Comparison of ENCODE assay signal across 14 cellular contexts in the genomic region with DNA sequence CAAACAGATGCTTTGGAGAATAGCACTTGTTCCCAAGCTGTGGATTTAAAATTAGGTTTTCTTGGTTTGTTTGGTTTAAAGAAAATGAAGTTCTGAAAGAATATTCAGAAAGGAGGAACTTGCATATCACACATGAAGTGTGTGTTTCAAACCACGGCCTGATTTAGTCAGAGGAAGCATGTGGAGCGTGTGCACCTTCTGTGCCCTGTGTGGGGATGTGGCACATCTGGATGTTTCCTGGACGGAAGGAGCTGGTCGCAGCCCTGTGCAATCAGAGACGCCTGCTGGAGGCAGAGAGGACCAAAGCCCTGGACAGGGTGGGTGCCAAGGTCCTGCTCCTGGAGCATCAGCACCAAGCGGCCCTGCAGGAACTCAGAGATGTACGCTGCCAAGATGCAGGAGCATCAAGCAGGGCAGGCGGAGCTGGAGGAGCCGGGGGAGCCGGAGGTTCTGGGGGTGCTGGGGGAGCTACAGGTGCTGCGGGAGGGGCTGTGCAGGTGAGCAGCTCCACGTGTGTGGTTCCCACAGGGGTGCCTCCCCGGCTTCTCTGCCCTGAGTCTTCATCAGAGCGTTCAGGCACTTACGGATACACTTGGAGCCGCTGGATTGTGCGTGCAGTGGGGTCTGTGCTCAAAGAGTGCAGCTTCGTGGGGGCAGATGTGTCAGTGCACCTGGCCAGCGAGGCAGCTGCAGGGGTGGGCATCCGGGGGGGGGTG. TPM values are rescaled to one million over a fixed set of nuclear protein-coding genes. Genes with fewer than 3 reads are reported as not detected.
A peak's percentile ranks its signal among the peaks of the same experiment; 100 is the strongest.
DNase-seq lines count a peak whose midpoint lies in the region; ATAC-seq lines count a peak whose summit lies in the region.
"Had no signal": no experiment of that assay in that cellular context is flagged by ENCODE, and none has a peak within 500 bp of the region (broad histone marks: within the 10 kb centered on the region; RNA-seq: fewer than 3 reads in every experiment).

No MANE protein-coding gene starts in this region.

- no peaks in the 10 kb centered on the region for H3K9me3 Mint-ChIP-seq in activated T-cell treated with anti-CD3 and anti-CD28 coated beads, Interleukin-2, amount 50 U/mL, for 24 hours
- H3K9me3 Mint-ChIP-seq in activated T-helper 2 cell treated with anti-CD3 and anti-CD28 coated beads, Interferon-gamma antibody, Interleukin-2, Interleukin-4, amounts not matched to agents 10 μg/mL and 5 μg/mL and 100 μg/mL, durations not matched to agents 14 hours and 24 hours and 36 hours = no peaks in the 10 kb centered on the region

- no peak for DNase-seq in activated T-cell treated with anti-CD3 and anti-CD28 coated beads, Interleukin-2, amount 50 U/mL, for 24 hours
- DNase-seq in activated T-cell treated with anti-CD3 and anti-CD28 coated beads, Interleukin-2, amount 50 U/mL, for 48 hours = no peak
- DNase-seq in Kasumi-1 (lab: John Stamatoyannopoulos, UW) (peak; percentile 88 to 90), Ammon's horn (ENCODE audit: low spot score) (no peak), EL (no peak)
- DNase-seq in activated T-helper 2 cell treated with anti-CD3 and anti-CD28 coated beads, Interferon-gamma antibody, Interleukin-2, Interleukin-4, amounts not matched to agents 10 μg/mL and 5 μg/mL and 100 μg/mL, durations not matched to agents 14 hours and 24 hours and 36 hours (ENCODE audit: low spot score) = no peak
- DNase-seq: Karpas-422, left colon, spleen, upper lobe of left lung had no signal

- H3K4me1 Mint-ChIP-seq in activated T-cell treated with anti-CD3 and anti-CD28 coated beads, Interleukin-2, amount 50 U/mL, for 24 hours (ENCODE audit: low read depth) = peaks cover 28% of the 10 kb centered on the region
- H3K4me1 Mint-ChIP-seq in activated T-helper 2 cell treated with anti-CD3 and anti-CD28 coated beads, Interferon-gamma antibody, Interleukin-2, Interleukin-4, amounts not matched to agents 10 μg/mL and 5 μg/mL and 100 μg/mL, durations not matched to agents 14 hours and 24 hours and 36 hours (ENCODE audit: low read depth) = peaks cover 19% of the 10 kb centered on the region

- peak overlapping the region; percentile 87 for H3K27ac Mint-ChIP-seq in activated T-cell treated with anti-CD3 and anti-CD28 coated beads, Interleukin-2, amount 50 U/mL, for 24 hours
- H3K27ac Mint-ChIP-seq in activated T-helper 2 cell treated with anti-CD3 and anti-CD28 coated beads, Interferon-gamma antibody, Interleukin-2, Interleukin-4, amounts not matched to agents 10 μg/mL and 5 μg/mL and 100 μg/mL, durations not matched to agents 14 hours and 24 hours and 36 hours = peak overlapping the region; percentile 86

- peak overlapping the region; percentile 25 for H3K27ac ChIP-seq in skeletal muscle tissue (ENCODE audit: low read depth, low read length)
- H3K27ac ChIP-seq: A549, neutrophil, upper lobe of left lung had no signal

- peaks cover 74% of the 10 kb centered on the region for H3K36me3 Mint-ChIP-seq in activated T-cell treated with anti-CD3 and anti-CD28 coated beads, Interleukin-2, amount 50 U/mL, for 24 hours (ENCODE audit: low read depth)
- peaks cover 52% of the 10 kb centered on the region for H3K36me3 Mint-ChIP-seq in activated T-helper 2 cell treated with anti-CD3 and anti-CD28 coated beads, Interferon-gamma antibody, Interleukin-2, Interleukin-4, amounts not matched to agents 10 μg/mL and 5 μg/mL and 100 μg/mL, durations not matched to agents 14 hours and 24 hours and 36 hours (ENCODE audit: low read depth)

- H3K27me3 ChIP-seq in skeletal muscle tissue (ENCODE audit: control insufficient read depth in 3 of 3, insufficient read depth in 3 of 3, low read length in 3 of 3) = no peaks in the 10 kb centered on the region
- H3K27me3 ChIP-seq: neutrophil, spleen, upper lobe of left lung had no signal

- H3K4me3 ChIP-seq in skeletal muscle tissue (ENCODE audit: low read length in 3 of 3) = peak overlapping the region in 1 of 3 donors; percentile 0
- H3K4me3 ChIP-seq: A549, spleen, upper lobe of left lung had no signal

- no peaks in the 10 kb centered on the region for H3K27me3 Mint-ChIP-seq in activated T-cell treated with anti-CD3 and anti-CD28 coated beads, Interleukin-2, amount 50 U/mL, for 24 hours
- H3K27me3 Mint-ChIP-seq in activated T-helper 2 cell treated with anti-CD3 and anti-CD28 coated beads, Interferon-gamma antibody, Interleukin-2, Interleukin-4, amounts not matched to agents 10 μg/mL and 5 μg/mL and 100 μg/mL, durations not matched to agents 14 hours and 24 hours and 36 hours (ENCODE audit: low read depth) = no peaks in the 10 kb centered on the region

- H3K9me3 ChIP-seq in skeletal muscle tissue (ENCODE audit: control insufficient read depth in 3 of 3, low read length in 3 of 3) = no peaks in the 10 kb centered on the region
- H3K9me3 ChIP-seq: A549, neutrophil, spleen, upper lobe of left lung had no signal

- ATAC-seq in GM19328 (IDR thresholded peaks at IDR 0.05; ENCODE audit: unreplicated experiment) = no peak
- ATAC-seq: A549, left colon had no signal

- peak overlapping the region in 1 of 3 donors; percentile 57 for H3K9ac ChIP-seq in skeletal muscle tissue (ENCODE audit: low read depth in 1 of 3, low read length in 3 of 3)

- peaks cover 17 to 70% (median 38%) of the 10 kb centered on the region in 3 donors for H3K4me1 ChIP-seq in skeletal muscle tissue (ENCODE audit: control insufficient read depth in 3 of 3, insufficient read depth in 3 of 3, low read length in 3 of 3)
- H3K4me1 ChIP-seq: A549 had no signal

- H3K36me3 ChIP-seq in skeletal muscle tissue (ENCODE audit: control insufficient read depth in 3 of 3, insufficient read depth in 3 of 3, low read length in 3 of 3) = peaks cover 39 to 50% (median 46%) of the 10 kb centered on the region in 3 donors

- intact Hi-C loops in activated T-helper 2 cell treated with anti-CD3 and anti-CD28 coated beads, Interferon-gamma antibody, Interleukin-2, Interleukin-4, amounts not matched to agents 10 μg/mL and 5 μg/mL and 100 μg/mL, durations not matched to agents 14 hours and 24 hours and 36 hours (cut with micrococcal nuclease) = no loop called here

- H3K4me3 Mint-ChIP-seq in activated T-cell treated with anti-CD3 and anti-CD28 coated beads, Interleukin-2, amount 50 U/mL, for 24 hours = no peak overlapping the region
- H3K4me3 Mint-ChIP-seq in activated T-helper 2 cell treated with anti-CD3 and anti-CD28 coated beads, Interferon-gamma antibody, Interleukin-2, Interleukin-4, amounts not matched to agents 10 μg/mL and 5 μg/mL and 100 μg/mL, durations not matched to agents 14 hours and 24 hours and 36 hours (ENCODE audit: low read depth) = no peak overlapping the region

RNA-seq across cellular contexts. Expression of gene PCNT, which starts 45.7 kb away (rescaled TPM):
- 55.8 and 58.8 TPM in 2 replicates for total RNA-seq in activated T-helper 2 cell treated with anti-CD3 and anti-CD28 coated beads, Interferon-gamma antibody, Interleukin-2, Interleukin-4, amounts not matched to agents 10 μg/mL and 5 μg/mL and 100 μg/mL, durations not matched to agents 14 hours and 24 hours and 36 hours
- total RNA-seq in skeletal muscle tissue = 42.8 TPM

RNA-seq across cellular contexts. Expression of gene C21orf58, which starts 46.0 kb away (rescaled TPM):
- total RNA-seq in activated T-helper 2 cell treated with anti-CD3 and anti-CD28 coated beads, Interferon-gamma antibody, Interleukin-2, Interleukin-4, amounts not matched to agents 10 μg/mL and 5 μg/mL and 100 μg/mL, durations not matched to agents 14 hours and 24 hours and 36 hours = 32.2 and 32.8 TPM in 2 replicates
- 3.1 TPM for total RNA-seq in skeletal muscle tissue

Comparison
In these comparisons a context has a peak if more than half of its experiments do, and no peak if none do; other contexts are left out.
1. DNase-seq: peak in Kasumi-1 (2 of 2); none in activated T-cell treated with anti-CD3 and anti-CD28 coated beads, Interleukin-2, amount 50 U/mL, for 24 hours (single experiment), activated T-cell treated with anti-CD3 and anti-CD28 coated beads, Interleukin-2, amount 50 U/mL, for 48 hours (0 of 2), activated T-helper 2 cell treated with anti-CD3 and anti-CD28 coated beads, Interferon-gamma antibody, Interleukin-2, Interleukin-4, amounts not matched to agents 10 μg/mL and 5 μg/mL and 100 μg/mL, durations not matched to agents 14 hours and 24 hours and 36 hours (single experiment), Ammon's horn (single experiment) and EL (single experiment).